29 cellular contexts compared by ENCODE assay signal in genomic region chr2:28927469-28927868, GRCh38. TPM values are rescaled to one million over a fixed set of nuclear protein-coding genes. Genes with fewer than 3 reads are reported as not detected.
A peak's percentile ranks its signal among the peaks of the same experiment; 100 is the strongest.
DNase-seq lines count a peak whose midpoint lies in the region; ATAC-seq, FAIRE-seq and TF ChIP-seq lines count a peak whose summit lies in the region.
"Had no signal": no experiment of that assay in that cellular context is flagged by ENCODE, and none has a peak within 500 bp of the region (broad histone marks: within the 10 kb centered on the region; RNA-seq: fewer than 3 reads in every experiment).

No MANE protein-coding gene starts in this region.

- no peak overlapping the region for H3T11ph ChIP-seq in H9 (ENCODE audit: low read length)

- no peak for TF ChIP-seq POLR2A in testis (IDR thresholded peaks at IDR 0.05)

- no peak overlapping the region for H3K23ac ChIP-seq in H9 (ENCODE audit: insufficient read length, low read depth, low read length)

- no peak overlapping the region for H3K4ac ChIP-seq in H9 (ENCODE audit: low read depth, low read length)

- H3K27me3 Mint-ChIP-seq in activated CD4-positive, alpha-beta T cell treated with anti-CD3 and anti-CD28 coated beads for 36 hours = no peaks in the 10 kb centered on the region
- H3K27me3 Mint-ChIP-seq in Calu3 (ENCODE audit: unreplicated experiment) (no peaks in the 10 kb centered on the region), H9 (ENCODE audit: low read depth) (no peaks in the 10 kb centered on the region)
- H3K27me3 Mint-ChIP-seq in activated naive CD8-positive, alpha-beta T cell treated with anti-CD3 and anti-CD28 coated beads, Interleukin-2, amount 50 U/mL, for 24 hours = no peaks in the 10 kb centered on the region
- H3K27me3 Mint-ChIP-seq: activated CD4-positive, alpha-beta T cell treated with anti-CD3 and anti-CD28 coated beads, Interleukin-2, amount 10 ng/mL, durations not matched to agents 24 days and 14 days; IgD-negative memory B cell had no signal

- H3K9ac ChIP-seq in keratinocyte (ENCODE audit: control insufficient read depth, extremely low read depth, insufficient read depth, low read length) (peak overlapping the region; percentile 46), H9 (ENCODE audit: extremely low read depth, insufficient read length, low read length) (no peak overlapping the region)
- H3K9ac ChIP-seq: neural progenitor cell, parathyroid adenoma had no signal

- no peak overlapping the region for H4K5ac ChIP-seq in H9 (ENCODE audit: insufficient read length, low read depth, low read length)

- no peak for FAIRE-seq in keratinocyte (lab: Jason Lieb, UNC)
- FAIRE-seq: G401.6, small intestine had no signal

- TF ChIP-seq CTCF in Calu3 (IDR thresholded peaks at IDR 0.05; ENCODE audit: unreplicated experiment) (no peak), keratinocyte (optimal IDR thresholded peaks at IDR 0.05 in 1 of 3, IDR thresholded peaks at IDR 0.05 in 1 of 3, conservative IDR thresholded peaks at IDR 0.05 in 1 of 3; ENCODE audit: extremely low read depth in 1 of 3, insufficient read depth in 2 of 3, low read length in 3 of 3) (no peak), testis (IDR thresholded peaks at IDR 0.05) (no peak), H9 (conservative IDR thresholded peaks at IDR 0.05) (no peak)

- no peaks in the 10 kb centered on the region for H3K9me1 ChIP-seq in keratinocyte (ENCODE audit: control insufficient read depth, extremely low read depth, insufficient read depth, low read length)

- H3K9me3 ChIP-seq in keratinocyte (ENCODE audit: control insufficient read depth, low read depth, low read length) (no peaks in the 10 kb centered on the region), testis (no peaks in the 10 kb centered on the region), H9 (ENCODE audit: control insufficient read depth, low read depth, low read length) (no peaks in the 10 kb centered on the region)
- H3K9me3 ChIP-seq: body of pancreas, Caco-2 had no signal

- H3K27me3 ChIP-seq in keratinocyte (ENCODE audit: control insufficient read depth, extremely low read depth, insufficient read depth, low read length) (no peaks in the 10 kb centered on the region), testis (no peaks in the 10 kb centered on the region), H9 (ENCODE audit: insufficient read depth, low read length) (no peaks in the 10 kb centered on the region)
- H3K27me3 ChIP-seq: body of pancreas, neural progenitor cell had no signal

- H3K27ac Mint-ChIP-seq in activated CD4-positive, alpha-beta T cell treated with anti-CD3 and anti-CD28 coated beads for 36 hours = peak overlapping the region; percentile 43
- H3K27ac Mint-ChIP-seq in Calu3 (ENCODE audit: unreplicated experiment) (peak overlapping the region; percentile 31), H9 (peak overlapping the region in 1 of 3 experiments; percentile 60; a peak in 1 of 7 replicates)
- H3K27ac Mint-ChIP-seq in activated naive CD8-positive, alpha-beta T cell treated with anti-CD3 and anti-CD28 coated beads, Interleukin-2, amount 50 U/mL, for 24 hours = peak overlapping the region; percentile 40
- H3K27ac Mint-ChIP-seq: activated CD4-positive, alpha-beta T cell treated with anti-CD3 and anti-CD28 coated beads, Interleukin-2, amount 10 ng/mL, durations not matched to agents 24 days and 14 days; IgD-negative memory B cell; neural progenitor cell had no signal

- 91 to 94% methylated on average over 2 of the region's 2 CpGs for WGBS in testis, 2 donors
- no CpG with 5 or more reads among the region's 2 CpGs for WGBS in H9 (ENCODE audit: extremely low coverage, insufficient read length, low lambda C conversion rate)

- peak overlapping the region; percentile 85 for H3K27ac ChIP-seq in keratinocyte (ENCODE audit: control insufficient read depth, insufficient read depth, low read length)
- no peak overlapping the region for H3K27ac ChIP-seq in testis
- no peak overlapping the region for H3K27ac ChIP-seq in H9 (ENCODE audit: insufficient read length, low read depth, low read length)
- H3K27ac ChIP-seq: body of pancreas, neural progenitor cell, parathyroid adenoma, VCaP had no signal

- no peak overlapping the region for H2BK15ac ChIP-seq in H9 (ENCODE audit: low read depth, low read length)

- intact Hi-C loops in activated CD4-positive, alpha-beta T cell treated with anti-CD3 and anti-CD28 coated beads for 36 hours (cut with DNase I, micrococcal nuclease) = loop anchor here in 1 of 2 experiments (10.0 kb wide), 1 partner anchor 103 kb away; no protein-coding TSS in a partner anchor
- intact Hi-C loops in Calu3 (cut with micrococcal nuclease; ENCODE audit: unreplicated experiment) = no loop called here
- intact Hi-C loops in testis (cut with DNase I; ENCODE audit: low total_unique reads) = no loop called here

- no peaks in the 10 kb centered on the region for H3K23me2 ChIP-seq in H9 (ENCODE audit: insufficient read length, low read depth, low read length, poor library complexity, severe bottlenecking)

- BruUV-seq in Calu3 (replicated peaks; lab: Mats Ljungman, UMichigan) = no TSS peak

- H2BK5ac ChIP-seq in H9 (ENCODE audit: insufficient read length, low read length) = no peak overlapping the region

- no peak overlapping the region for H2BK120ac ChIP-seq in H9 (ENCODE audit: low read depth, low read length, poor library complexity, severe bottlenecking)

- POLR2A ChIA-PET in activated CD4-positive, alpha-beta T cell treated with anti-CD3 and anti-CD28 coated beads for 36 hours (lab: Charles Lee) = no interaction called here

- H4K8ac ChIP-seq in H9 (replicated peaks; ENCODE audit: insufficient read length, low read depth, low read length) = no peak overlapping the region

- H2AFZ ChIP-seq in keratinocyte (ENCODE audit: control insufficient read depth, low read length) (no peak overlapping the region), H9 (ENCODE audit: low read length) (no peak overlapping the region)
- H2AFZ ChIP-seq: neural progenitor cell, parathyroid adenoma had no signal

- H3K56ac ChIP-seq in H9 (ENCODE audit: insufficient read length, low read depth, low read length) = no peak overlapping the region

- H3K36me3 Mint-ChIP-seq in activated CD4-positive, alpha-beta T cell treated with anti-CD3 and anti-CD28 coated beads for 36 hours (ENCODE audit: low read depth) = peaks cover 76% of the 10 kb centered on the region
- peaks cover 96% of the 10 kb centered on the region for H3K36me3 Mint-ChIP-seq in Calu3 (ENCODE audit: insufficient read depth, unreplicated experiment)
- peaks cover 90% of the 10 kb centered on the region for H3K36me3 Mint-ChIP-seq in activated naive CD8-positive, alpha-beta T cell treated with anti-CD3 and anti-CD28 coated beads, Interleukin-2, amount 50 U/mL, for 24 hours (ENCODE audit: low read depth)
- peaks cover 57 to 97% (median 96%) of the 10 kb centered on the region in 3 experiments for H3K36me3 Mint-ChIP-seq in H9 (ENCODE audit: insufficient read depth in 1 of 3, low read depth in 3 of 3)

- no peak overlapping the region for H2BK20ac ChIP-seq in H9 (ENCODE audit: low read depth, low read length, poor library complexity, severe bottlenecking)

- no peak overlapping the region for H3K18ac ChIP-seq in H9 (ENCODE audit: insufficient read length, low read depth, low read length)

- no peaks in the 10 kb centered on the region for H3K4me1 Mint-ChIP-seq in activated CD4-positive, alpha-beta T cell treated with anti-CD3 and anti-CD28 coated beads for 36 hours
- H3K4me1 Mint-ChIP-seq in Calu3 (ENCODE audit: low read depth, unreplicated experiment) (peaks cover 8% of the 10 kb centered on the region), H9 (no peaks in the 10 kb centered on the region)
- H3K4me1 Mint-ChIP-seq in activated naive CD8-positive, alpha-beta T cell treated with anti-CD3 and anti-CD28 coated beads, Interleukin-2, amount 50 U/mL, for 24 hours = no peaks in the 10 kb centered on the region
- H3K4me1 Mint-ChIP-seq: IgD-negative memory B cell, neural progenitor cell had no signal

- ATAC-seq in activated CD4-positive, alpha-beta T cell treated with anti-CD3 and anti-CD28 coated beads for 36 hours = no peak
- ATAC-seq in activated naive CD8-positive, alpha-beta T cell treated with anti-CD3 and anti-CD28 coated beads, Interleukin-2, amount 50 U/mL, for 24 hours = no peak
- ATAC-seq: body of pancreas; HCT116; Panc1; stimulated activated naive CD8-positive, alpha-beta T cell treated with anti-CD3 and anti-CD28 coated beads, Interleukin-15, Interleukin-2, amounts not matched to agents 100 U/mL and 50 U/mL, for 24 hours had no signal

- H2AK5ac ChIP-seq in H9 (ENCODE audit: insufficient read length, low read length) = no peak overlapping the region

- dilution Hi-C loops in keratinocyte (cut with MboI; ENCODE audit: extremely low pct_ligation_motif_present, low sequenced_read_pairs) = loop anchor here (5.0 kb wide), 1 partner anchor 85 kb away; no protein-coding TSS in a partner anchor

- H3K9me3 Mint-ChIP-seq in activated CD4-positive, alpha-beta T cell treated with anti-CD3 and anti-CD28 coated beads for 36 hours (ENCODE audit: low read depth) = no peaks in the 10 kb centered on the region
- no peaks in the 10 kb centered on the region for H3K9me3 Mint-ChIP-seq in Calu3 (ENCODE audit: low read depth, unreplicated experiment)
- H3K9me3 Mint-ChIP-seq in activated naive CD8-positive, alpha-beta T cell treated with anti-CD3 and anti-CD28 coated beads, Interleukin-2, amount 50 U/mL, for 24 hours = no peaks in the 10 kb centered on the region
- H3K9me3 Mint-ChIP-seq in H9 = no peaks in the 10 kb centered on the region
- H3K9me3 Mint-ChIP-seq: activated CD4-positive, alpha-beta T cell treated with anti-CD3 and anti-CD28 coated beads, Interleukin-2, amount 10 ng/mL, durations not matched to agents 24 days and 14 days; IgD-negative memory B cell; neural progenitor cell had no signal

- H3K79me1 ChIP-seq in H9 (ENCODE audit: insufficient read depth, low read depth, low read length, poor library complexity, severe bottlenecking) = peaks cover 11% of the 10 kb centered on the region

- no peak overlapping the region for H3K4me3 Mint-ChIP-seq in activated CD4-positive, alpha-beta T cell treated with anti-CD3 and anti-CD28 coated beads for 36 hours
- H3K4me3 Mint-ChIP-seq in Calu3 (ENCODE audit: low read depth, unreplicated experiment) (no peak overlapping the region), H9 (no peak overlapping the region)
- no peak overlapping the region for H3K4me3 Mint-ChIP-seq in activated naive CD8-positive, alpha-beta T cell treated with anti-CD3 and anti-CD28 coated beads, Interleukin-2, amount 50 U/mL, for 24 hours
- H3K4me3 Mint-ChIP-seq: activated CD4-positive, alpha-beta T cell treated with anti-CD3 and anti-CD28 coated beads, Interleukin-2, amount 10 ng/mL, durations not matched to agents 24 days and 14 days; IgD-negative memory B cell; neural progenitor cell had no signal

- peaks cover 17% of the 10 kb centered on the region for H4K20me1 ChIP-seq in keratinocyte (ENCODE audit: control insufficient read depth, extremely low read depth, insufficient read depth, low read length)
- H4K20me1 ChIP-seq in H9 (ENCODE audit: control insufficient read depth, insufficient read depth, insufficient read length) = no peaks in the 10 kb centered on the region

- peaks cover 41% of the 10 kb centered on the region for H3K4me1 ChIP-seq in keratinocyte (ENCODE audit: control insufficient read depth, extremely low read depth, insufficient read depth, low read length)
- no peaks in the 10 kb centered on the region for H3K4me1 ChIP-seq in testis
- H3K4me1 ChIP-seq in H9 (ENCODE audit: insufficient read depth, low read length) = no peaks in the 10 kb centered on the region
- H3K4me1 ChIP-seq: body of pancreas, Caco-2, neural progenitor cell, parathyroid adenoma had no signal

- CTCF ChIA-PET in activated CD4-positive, alpha-beta T cell treated with anti-CD3 and anti-CD28 coated beads for 36 hours (lab: Charles Lee) = interaction anchor here (1.3 to 1.8 kb wide), 4 partner anchors 10 to 108 kb away, joined by 3 to 8 read pairs (median 3); no protein-coding TSS in a partner anchor
- CTCF ChIA-PET in Calu3 (lab: Charles Lee) = no interaction called here

- H3K79me2 ChIP-seq in keratinocyte (ENCODE audit: control insufficient read depth, insufficient read depth, low read length) (peaks cover 51% of the 10 kb centered on the region), H9 (ENCODE audit: insufficient read depth, low read length) (0 out of 2 replicates have a peak, but pooled peaks cover 2% of the 10 kb centered on the region)
- H3K79me2 ChIP-seq: parathyroid adenoma had no signal

- H4K91ac ChIP-seq in H9 (ENCODE audit: insufficient read length, low read depth, low read length) = no peak overlapping the region

- no peak for DNase-seq in activated CD4-positive, alpha-beta T cell treated with anti-CD3 and anti-CD28 coated beads for 36 hours
- no peak for DNase-seq in activated CD4-positive, alpha-beta T cell treated with anti-CD3 and anti-CD28 coated beads, Interleukin-2, amount 50 U/mL, for 48 hours
- DNase-seq in Calu3 (no peak), keratinocyte (ENCODE audit: low read depth, low spot score) (no peak), EL (no peak), testis (no peak), H9 (no peak)
- DNase-seq in activated naive CD8-positive, alpha-beta T cell treated with anti-CD3 and anti-CD28 coated beads, Interleukin-2, amount 50 U/mL, for 24 hours = no peak
- DNase-seq: 8988T; activated CD4-positive, alpha-beta T cell treated with anti-CD3 and anti-CD28 coated beads, Interleukin-2, amount 10 ng/mL, durations not matched to agents 24 days and 14 days; activated CD8-positive, alpha-beta memory T cell treated with anti-CD3 and anti-CD28 coated beads, Interleukin-2, amount 50 U/mL, for 4 hours; body of pancreas; C1 segment of cervical spinal cord; Caco-2; hypothalamus; mesendoderm; NCI-H146; NCI-H748 treated with DMSO at 0.1 percent for 48 hours; SHP77; small intestine; stimulated activated naive CD8-positive, alpha-beta T cell treated with anti-CD3 and anti-CD28 coated beads, Interleukin-15, Interleukin-2, amounts not matched to agents 100 U/mL and 50 U/mL, for 24 hours; SW 1271 had no signal

- H3K14ac ChIP-seq in H9 (ENCODE audit: insufficient read depth, low read length) = no peak overlapping the region

- H3K4me3 ChIP-seq in keratinocyte (ENCODE audit: control insufficient read depth in 2 of 3, extremely low read depth in 1 of 3, insufficient read depth in 2 of 3, low read depth in 1 of 3, low read length in 3 of 3) = no peak overlapping the region
- no peak overlapping the region for H3K4me3 ChIP-seq in testis
- H3K4me3 ChIP-seq: body of pancreas, neural progenitor cell had no signal

- H2BK12ac ChIP-seq in H9 (ENCODE audit: insufficient read length, low read depth, low read length) = no peak overlapping the region

- H3K36me3 ChIP-seq in keratinocyte (ENCODE audit: control insufficient read depth in 2 of 2, extremely low read depth in 1 of 2, insufficient read depth in 2 of 2, low read length in 2 of 2) = peaks cover 19 to 57% of the 10 kb centered on the region in 2 experiments
- peaks cover 3% of the 10 kb centered on the region for H3K36me3 ChIP-seq in testis (ENCODE audit: low read depth, missing control alignments)

- H3K4me2 ChIP-seq in keratinocyte (ENCODE audit: control insufficient read depth, extremely low read depth, insufficient read depth, low read depth, low read length) (peak overlapping the region; percentile 66), H9 (ENCODE audit: insufficient read depth, insufficient read length, low read length) (no peak overlapping the region)
- H3K4me2 ChIP-seq: neural progenitor cell had no signal

RNA-seq across cellular contexts. Expression of gene WDR43, which starts 33.0 kb away (rescaled TPM):
- total RNA-seq in activated CD4-positive, alpha-beta T cell treated with anti-CD3 and anti-CD28 coated beads for 36 hours = 100 to 1,000 TPM; 109 to 170 TPM
- total RNA-seq in Calu3 (2022) = 84.4 and 85.6 TPM in 2 replicates
- 86.2 to 125 TPM (median 99.9 TPM) in 3 replicates for polyA plus RNA-seq in keratinocyte
- polyA plus RNA-seq in keratinocyte (2011; ENCODE audit: low read depth) = 80.0 TPM
- 35.8 and 94.9 TPM in 2 replicates for polyA plus RNA-seq in keratinocyte (2011; cell fraction: cytosol; rRNA removed)
- 64.8 and 102 TPM in 2 replicates for polyA plus RNA-seq in keratinocyte (2011; cell fraction: nucleus; rRNA removed)
- 34.5 and 73.9 TPM in 2 replicates for polyA plus RNA-seq in keratinocyte (2012; ENCODE audit: low replicate concordance)
- 72.7 to 341 TPM (median 138 TPM) in 3 replicates for polyA minus RNA-seq in keratinocyte
- 64.5 TPM for polyA minus RNA-seq in keratinocyte (2011; cell fraction: cytosol; rRNA and poly(A)+ RNA removed)
- 64.6 and 178 TPM in 2 replicates for polyA minus RNA-seq in keratinocyte (2011; cell fraction: nucleus; rRNA and poly(A)+ RNA removed)
- total RNA-seq in testis = 10 to 100 TPM; 52.0 to 58.2 TPM
- 52.7 TPM for polyA plus RNA-seq in testis (ENCODE audit: insufficient read depth, low read depth, low replicate concordance)
- total RNA-seq in H9 (2021) = 154 and 186 TPM in 2 replicates

RNA-seq across cellular contexts. Expression of gene TOGARAM2, which starts 53.6 kb away (rescaled TPM):
- total RNA-seq in activated CD4-positive, alpha-beta T cell treated with anti-CD3 and anti-CD28 coated beads for 36 hours = 1 to 10 TPM; 2.7 to 3.3 TPM
- total RNA-seq in Calu3 (2022) (0.47 and 0.85 TPM in 2 replicates), testis (1 to 10 TPM; 2.1 to 3.5 TPM), H9 (2021) (0.18 and 0.83 TPM in 2 replicates)
- polyA plus RNA-seq in keratinocyte (0.10 to 0.15 TPM in 2 of 3 replicates, not detected in the other), testis (ENCODE audit: insufficient read depth, low read depth, low replicate concordance) (5.2 TPM)
- not detected for polyA plus RNA-seq in keratinocyte (2011; ENCODE audit: low read depth)
- 0.08 TPM in 1 of 2 replicates, not detected in the other for polyA plus RNA-seq in keratinocyte (2011; cell fraction: cytosol; rRNA removed)
- 0.16 and 0.28 TPM in 2 replicates for polyA plus RNA-seq in keratinocyte (2011; cell fraction: nucleus; rRNA removed)
- 0.10 TPM in 1 of 2 replicates, not detected in the other for polyA plus RNA-seq in keratinocyte (2012; ENCODE audit: low replicate concordance)
- 0.03 to 0.86 TPM in 2 of 3 replicates, not detected in the other for polyA minus RNA-seq in keratinocyte
- not detected for polyA minus RNA-seq in keratinocyte (2011; cell fraction: cytosol; rRNA and poly(A)+ RNA removed)
- polyA minus RNA-seq in keratinocyte (2011; cell fraction: nucleus; rRNA and poly(A)+ RNA removed) = 0.74 TPM in 1 of 2 replicates, not detected in the other

RNA-seq across cellular contexts. Expression of gene TRMT61B, which starts 57.4 kb away (rescaled TPM):
- 10 to 100 TPM; 22.0 to 22.2 TPM for total RNA-seq in activated CD4-positive, alpha-beta T cell treated with anti-CD3 and anti-CD28 coated beads for 36 hours
- 17.0 and 18.1 TPM in 2 replicates for total RNA-seq in Calu3 (2022)
- polyA plus RNA-seq in keratinocyte = 10.4 to 16.2 TPM (median 12.1 TPM) in 3 replicates
- 8.1 TPM for polyA plus RNA-seq in keratinocyte (2011; ENCODE audit: low read depth)
- polyA plus RNA-seq in keratinocyte (2011; cell fraction: cytosol; rRNA removed) = 10.1 and 22.6 TPM in 2 replicates
- 14.3 and 15.8 TPM in 2 replicates for polyA plus RNA-seq in keratinocyte (2011; cell fraction: nucleus; rRNA removed)
- polyA plus RNA-seq in keratinocyte (2012; ENCODE audit: low replicate concordance) = 11.0 and 14.0 TPM in 2 replicates
- 3.4 to 8.2 TPM (median 4.7 TPM) in 3 replicates for polyA minus RNA-seq in keratinocyte
- polyA minus RNA-seq in keratinocyte (2011; cell fraction: cytosol; rRNA and poly(A)+ RNA removed) = 8.6 TPM
- 3.2 and 9.6 TPM in 2 replicates for polyA minus RNA-seq in keratinocyte (2011; cell fraction: nucleus; rRNA and poly(A)+ RNA removed)
- total RNA-seq in testis = 10 to 100 TPM; 11.1 to 13.4 TPM
- polyA plus RNA-seq in testis (ENCODE audit: insufficient read depth, low read depth, low replicate concordance) = 14.6 TPM
- 20.7 and 21.0 TPM in 2 replicates for total RNA-seq in H9 (2021)
